10 cellular contexts compared by ENCODE assay signal in genomic region chr22:24154826-24155225, GRCh38. TPM values are rescaled to one million over a fixed set of nuclear protein-coding genes. Genes with fewer than 3 reads are reported as not detected.
DNase-seq lines count a peak whose midpoint lies in the region; ATAC-seq and TF ChIP-seq lines count a peak whose summit lies in the region.
"Had no signal": no experiment of that assay in that cellular context is flagged by ENCODE, and none has a peak within 500 bp of the region (broad histone marks: within the 10 kb centered on the region; RNA-seq: fewer than 3 reads in every experiment).

No MANE protein-coding gene starts in this region.

- H3K9me3 Mint-ChIP-seq in activated CD4-positive, alpha-beta T cell treated with anti-CD3 and anti-CD28 coated beads for 36 hours (ENCODE audit: low read depth): no peaks in the 10 kb centered on the region
- H3K9me3 Mint-ChIP-seq in stimulated activated effector memory CD8-positive, alpha-beta T cell treated with anti-CD3 and anti-CD28 coated beads, Interleukin-12 subunit alpha, Interleukin-12 subunit beta, amount 100 ng/mL, for 72 hours: no peaks in the 10 kb centered on the region

- TF ChIP-seq CTCF in Peyer's patch (IDR thresholded peaks at IDR 0.05) (no peak), esophagus squamous epithelium (IDR thresholded peaks at IDR 0.05) (no peak)

- H3K36me3 Mint-ChIP-seq in activated CD4-positive, alpha-beta T cell treated with anti-CD3 and anti-CD28 coated beads for 36 hours (ENCODE audit: low read depth): peaks cover 3% of the 10 kb centered on the region
- peaks cover 19% of the 10 kb centered on the region for H3K36me3 Mint-ChIP-seq in stimulated activated effector memory CD8-positive, alpha-beta T cell treated with anti-CD3 and anti-CD28 coated beads, Interleukin-12 subunit alpha, Interleukin-12 subunit beta, amount 100 ng/mL, for 72 hours

- H3K4me3 ChIP-seq in Peyer's patch (no peak overlapping the region), esophagus squamous epithelium (no peak overlapping the region)

- WGBS in esophagus squamous epithelium, 2 donors: 85 to 91% methylated on average over 4 to 5 of the region's 5 CpGs

- H3K36me3 ChIP-seq in Peyer's patch: no peaks in the 10 kb centered on the region
- H3K36me3 ChIP-seq in esophagus squamous epithelium: peaks cover 0 to 33% (median 0%) of the 10 kb centered on the region in 3 donors

- H3K27me3 ChIP-seq in Peyer's patch: no peaks in the 10 kb centered on the region
- no peaks in the 10 kb centered on the region for H3K27me3 ChIP-seq in esophagus squamous epithelium

- intact Hi-C loops in activated CD4-positive, alpha-beta T cell treated with anti-CD3 and anti-CD28 coated beads for 36 hours (cut with DNase I, micrococcal nuclease): loop anchor here in 1 of 2 experiments (5.0 kb wide), 1 partner anchor 143 kb away; the partner anchor contains the start of gene CABIN1
- intact Hi-C loops in esophagus squamous epithelium (cut with DNase I): no loop called here

- peak overlapping the region; percentile 3 for H3K27ac Mint-ChIP-seq in activated CD4-positive, alpha-beta T cell treated with anti-CD3 and anti-CD28 coated beads for 36 hours
- peak overlapping the region; percentile 90 for H3K27ac Mint-ChIP-seq in stimulated activated effector memory CD8-positive, alpha-beta T cell treated with anti-CD3 and anti-CD28 coated beads, Interleukin-12 subunit alpha, Interleukin-12 subunit beta, amount 100 ng/mL, for 72 hours

- no peak for TF ChIP-seq POLR2A in Peyer's patch (IDR thresholded peaks at IDR 0.05)
- no peak for TF ChIP-seq POLR2A in esophagus squamous epithelium (IDR thresholded peaks at IDR 0.05)

- peaks cover 65% of the 10 kb centered on the region for H3K4me1 Mint-ChIP-seq in activated CD4-positive, alpha-beta T cell treated with anti-CD3 and anti-CD28 coated beads for 36 hours
- peaks cover 77% of the 10 kb centered on the region for H3K4me1 Mint-ChIP-seq in stimulated activated effector memory CD8-positive, alpha-beta T cell treated with anti-CD3 and anti-CD28 coated beads, Interleukin-12 subunit alpha, Interleukin-12 subunit beta, amount 100 ng/mL, for 72 hours

- H3K27ac ChIP-seq in Peyer's patch (peak overlapping the region; percentile 85 to 97 (median 86)), esophagus squamous epithelium (peak overlapping the region in 3 of 4 donors; percentile 67 to 90 (median 87))

- H3K9me3 ChIP-seq in Peyer's patch (no peaks in the 10 kb centered on the region), esophagus squamous epithelium (no peaks in the 10 kb centered on the region)
- H3K9me3 ChIP-seq: A549 had no signal

- H3K27me3 Mint-ChIP-seq in activated CD4-positive, alpha-beta T cell treated with anti-CD3 and anti-CD28 coated beads for 36 hours: no peaks in the 10 kb centered on the region

- H3K4me1 ChIP-seq in Peyer's patch: peaks cover 0 to 46% (median 39%) of the 10 kb centered on the region in 4 donors
- peaks cover 13 to 70% (median 28%) of the 10 kb centered on the region in 3 donors for H3K4me1 ChIP-seq in esophagus squamous epithelium

- no peak for DNase-seq in activated CD4-positive, alpha-beta T cell treated with anti-CD3 and anti-CD28 coated beads for 36 hours
- no peak for DNase-seq in activated CD4-positive, alpha-beta T cell treated with anti-CD3 and anti-CD28 coated beads for 48 hours
- DNase-seq in Peyer's patch (no peak), esophagus squamous epithelium (lab: John Stamatoyannopoulos, UW) (no peak), NCI-H1417 (lab: John Stamatoyannopoulos, UW) (no peak), 8988T (no peak), NCI-H187 (lab: John Stamatoyannopoulos, UW) (no peak)
- DNase-seq in stimulated activated effector memory CD8-positive, alpha-beta T cell treated with anti-CD3 and anti-CD28 coated beads, Interleukin-12 subunit alpha, Interleukin-12 subunit beta, amount 100 ng/mL, for 72 hours (ENCODE audit: low spot score in 2 of 2): no peak
- DNase-seq: NCI-H2107 had no signal

- POLR2A ChIA-PET in activated CD4-positive, alpha-beta T cell treated with anti-CD3 and anti-CD28 coated beads for 36 hours (lab: Charles Lee): interaction anchor here (0.6 to 1.0 kb wide), 2 partner anchors 7 to 28 kb away, joined by 3 read pairs; no protein-coding TSS in a partner anchor

- CTCF ChIA-PET in activated CD4-positive, alpha-beta T cell treated with anti-CD3 and anti-CD28 coated beads for 36 hours (lab: Charles Lee): interaction anchor here (0.6 to 3.7 kb wide), 7 partner anchors 9 to 1927 kb away, joined by 3 to 29 read pairs (median 4); no protein-coding TSS in a partner anchor

- ATAC-seq in activated CD4-positive, alpha-beta T cell treated with anti-CD3 and anti-CD28 coated beads for 36 hours: no peak
- no peak for ATAC-seq in stimulated activated effector memory CD8-positive, alpha-beta T cell treated with anti-CD3 and anti-CD28 coated beads, Interleukin-12 subunit alpha, Interleukin-12 subunit beta, amount 100 ng/mL, for 72 hours

- H3K4me3 Mint-ChIP-seq in activated CD4-positive, alpha-beta T cell treated with anti-CD3 and anti-CD28 coated beads for 36 hours: no peak overlapping the region
- peak overlapping the region; percentile 86 for H3K4me3 Mint-ChIP-seq in stimulated activated effector memory CD8-positive, alpha-beta T cell treated with anti-CD3 and anti-CD28 coated beads, Interleukin-12 subunit alpha, Interleukin-12 subunit beta, amount 100 ng/mL, for 72 hours

RNA-seq across cellular contexts. Expression of gene SUSD2, which starts 26.5 kb away (rescaled TPM):
- under 1 TPM; 0.65 to 0.80 TPM for total RNA-seq in activated CD4-positive, alpha-beta T cell treated with anti-CD3 and anti-CD28 coated beads for 36 hours
- total RNA-seq in Peyer's patch (100 to 1,000 TPM in 2 of 4 donors, 10 to 100 TPM in 2; 10.7 to 367 (median 209) TPM), esophagus squamous epithelium (1 to 10 TPM; 1.1 to 2.5 (median 1.6) TPM)
